21 cellular contexts compared by ENCODE assay signal in the genomic region with DNA sequence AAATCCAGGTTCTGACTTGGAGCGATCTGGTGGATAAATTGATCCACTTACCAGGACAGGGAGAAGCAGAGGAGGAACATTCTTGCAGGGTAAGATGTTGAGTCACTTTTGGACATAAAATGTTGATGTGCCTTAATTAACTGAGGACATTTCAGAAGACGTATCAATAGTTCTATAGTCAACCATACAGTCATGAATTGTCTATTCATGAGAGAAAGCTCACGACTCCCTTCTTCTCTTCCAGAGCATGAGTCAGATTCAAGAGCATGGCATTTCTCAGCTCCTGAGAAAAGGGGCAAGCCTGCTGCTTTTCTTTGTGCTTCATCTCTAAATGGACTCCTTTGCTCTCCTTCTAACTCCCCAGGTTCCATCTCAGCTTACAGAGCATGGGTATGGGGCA. TPM values are rescaled to one million over a fixed set of nuclear protein-coding genes. Genes with fewer than 3 reads are reported as not detected.
A peak's percentile ranks its signal among the peaks of the same experiment; 100 is the strongest.
DNase-seq lines count a peak whose midpoint lies in the region; ATAC-seq lines count a peak whose summit lies in the region.
"Had no signal": no experiment of that assay in that cellular context is flagged by ENCODE, and none has a peak within 500 bp of the region (broad histone marks: within the 10 kb centered on the region; RNA-seq: fewer than 3 reads in every experiment).

No MANE protein-coding gene starts in this region.

- no peaks in the 10 kb centered on the region for H3K4me1 ChIP-seq in mesodermal cell (ENCODE audit: control insufficient read depth, insufficient read depth, low read length, poor library complexity, severe bottlenecking)
- H3K4me1 ChIP-seq: BE2C had no signal

- no peak for ATAC-seq in HG03378 (IDR thresholded peaks at IDR 0.05; ENCODE audit: unreplicated experiment)

- 89 to 92% methylated on average over 2 to 3 of the region's 3 CpGs for WGBS in mesodermal cell (ENCODE audit: insufficient coverage in 2 of 2), 2 experiments

- H3K36me3 ChIP-seq in mesodermal cell (ENCODE audit: control insufficient read depth, insufficient read depth, low read length), result no peaks in the 10 kb centered on the region
- H3K36me3 ChIP-seq: BE2C had no signal

- peak overlapping the region; percentile 38 for H3K27ac ChIP-seq in mesodermal cell (ENCODE audit: low read depth, low read length, severe bottlenecking)
- H3K27ac ChIP-seq: 22Rv1, HL-60, SK-N-MC had no signal

- DNase-seq in AG20443 (ENCODE audit: low spot score) (peak; percentile 7), HT1080 (ENCODE audit: low read depth) (peak; percentile 7), astrocyte of the hippocampus (ENCODE audit: low read depth, low spot score) (peak; percentile 6), SW480 (ENCODE audit: low spot score) (no peak), GDM1 (lab: John Stamatoyannopoulos, UW) (no peak)
- DNase-seq: BE2C; Calu3; CD8-positive, alpha-beta memory T cell; DND-41; Karpas-422; NCI-H1092 treated with DMSO at 0.1 percent for 48 hours; NCI-H146; NCI-H2029; NCI-H526 treated with DMSO at 0.1 percent for 48 hours; SHP77 treated with DMSO at 0.1 percent for 48 hours had no signal

- no peaks in the 10 kb centered on the region for H3K9me3 ChIP-seq in mesodermal cell (ENCODE audit: control insufficient read depth, low read length)
- H3K9me3 ChIP-seq: BE2C had no signal

- no peak overlapping the region for H3K4me3 ChIP-seq in mesodermal cell (ENCODE audit: extremely low read depth, insufficient read depth, low read length, poor library complexity, severe bottlenecking)
- H3K4me3 ChIP-seq: SK-N-MC had no signal

RNA-seq across cellular contexts. Expression of gene ADGRL4, which starts 55.7 kb away (rescaled TPM):
- 52.1 and 63.2 TPM in 2 replicates for total RNA-seq in HT1080 (2014; rRNA removed; shearing (Covaris generic))
- 39.8 and 46.8 TPM in 2 replicates for polyA plus RNA-seq in HT1080 (2015; cell fraction: cytosol; rRNA removed)
- 34.1 and 36.6 TPM in 2 replicates for polyA plus RNA-seq in HT1080 (2015; cell fraction: nucleus; rRNA removed)
- polyA plus RNA-seq in mesodermal cell (2013, experiment 1 of 2), result 71.0 TPM
- polyA plus RNA-seq in mesodermal cell (2013, experiment 2 of 2), result 63.0 TPM
- total RNA-seq: Calu3; CD8-positive, alpha-beta memory T cell had no signal
- polyA plus RNA-seq: CD14-positive monocyte; CD8-positive, alpha-beta memory T cell had no signal

Comparison
In these comparisons a context has a peak if more than half of its experiments do, and no peak if none do; other contexts are left out.
1. DNase-seq: peak in AG20443 (single experiment), HT1080 (single experiment) and astrocyte of the hippocampus (single experiment); none in SW480 (single experiment) and GDM1 (single experiment).